ENCODE assay signal across 14 cellular contexts in genomic region chr19:47310819-47311218, GRCh38. TPM values are rescaled to one million over a fixed set of nuclear protein-coding genes. Genes with fewer than 3 reads are reported as not detected.
DNase-seq lines count a peak whose midpoint lies in the region; ATAC-seq and TF ChIP-seq lines count a peak whose summit lies in the region.
"Had no signal": no experiment of that assay in that cellular context is flagged by ENCODE, and none has a peak within 500 bp of the region (broad histone marks: within the 10 kb centered on the region; RNA-seq: fewer than 3 reads in every experiment).

No MANE protein-coding gene starts in this region.

- TF ChIP-seq EP300 in Ishikawa (IDR thresholded peaks at IDR 0.05; ENCODE audit: borderline replicate concordance) = no peak

- H3K4me3 ChIP-seq in A673 (ENCODE audit: low read depth, low read length, poor library complexity, severe bottlenecking) (no peak overlapping the region), heart right ventricle (peak overlapping the region in 7 of 10 donors; percentile 3 to 60 (median 24))
- H3K4me3 ChIP-seq: BLaER1 had no signal

- TF ChIP-seq CTCF in A673 (conservative IDR thresholded peaks at IDR 0.05; ENCODE audit: low read depth, low read length) (no peak), heart right ventricle (IDR thresholded peaks at IDR 0.05) (no peak), progenitor cell of endocrine pancreas (IDR thresholded peaks at IDR 0.05; ENCODE audit: unreplicated experiment) (no peak)

- DNase-seq in A673 (ENCODE audit: low spot score) (peak; percentile 45), RPMI7951 (ENCODE audit: low read depth) (peak; percentile 35), heart right ventricle (peak; percentile 29 to 42), GM19238 (ENCODE audit: insufficient read length, low spot score) (no peak), progenitor cell of endocrine pancreas (ENCODE audit: low spot score, unreplicated experiment) (no peak), SW 1271 (lab: John Stamatoyannopoulos, UW) (no peak), mucosa of gallbladder (ENCODE audit: low spot score) (no peak)
- DNase-seq: HFFc6; stimulated activated naive B cell treated with anti-CD40 and anti-IgM and Interleukin-4, amounts not matched to agents 10 μg/mL and 1 μg/mL and 100 μg/mL, for 72 hours had no signal

- no peak overlapping the region for H3K4me3 Mint-ChIP-seq in progenitor cell of endocrine pancreas (ENCODE audit: low read depth)
- H3K4me3 Mint-ChIP-seq: HFFc6; stimulated activated naive B cell treated with anti-CD40 and anti-IgM and Interleukin-4, amounts not matched to agents 10 μg/mL and 1 μg/mL and 100 μg/mL, for 72 hours; T-helper 1 cell treated with Interleukin-12 subunit alpha and Interleukin-12 subunit beta and Interleukin-4 antibody, amounts not matched to agents 30 μg/mL and 1 μg/mL, for 36 hours had no signal

- H3K4me1 ChIP-seq in A673 (ENCODE audit: insufficient read depth, low read length, poor library complexity, severe bottlenecking) (no peaks in the 10 kb centered on the region), heart right ventricle (peaks cover 0 to 46% (median 0%) of the 10 kb centered on the region in 9 donors)

- ATAC-seq in heart right ventricle = peak in 4 of 8 donors; percentile 27 to 45 (median 34)
- ATAC-seq: stimulated activated naive B cell treated with anti-CD40 and anti-IgM and Interleukin-4, amounts not matched to agents 10 μg/mL and 1 μg/mL and 100 μg/mL, for 72 hours had no signal

- H3K27me3 ChIP-seq in A673 (replicated peaks; ENCODE audit: insufficient read depth, low read depth, low read length, poor library complexity) (no peaks in the 10 kb centered on the region), heart right ventricle (peaks cover 0 to 9% (median 6%) of the 10 kb centered on the region in 7 donors)

- no peaks in the 10 kb centered on the region for H3K4me1 Mint-ChIP-seq in progenitor cell of endocrine pancreas (ENCODE audit: low read depth)

- no TSS peak for BruUV-seq in A673 (replicated peaks; lab: Mats Ljungman, UMichigan)

- no peaks in the 10 kb centered on the region for H3K36me3 Mint-ChIP-seq in progenitor cell of endocrine pancreas (ENCODE audit: insufficient read depth)
- H3K36me3 Mint-ChIP-seq: stimulated activated naive B cell treated with anti-CD40 and anti-IgM and Interleukin-4, amounts not matched to agents 10 μg/mL and 1 μg/mL and 100 μg/mL, for 72 hours had no signal

- no peaks in the 10 kb centered on the region for H3K9me3 Mint-ChIP-seq in progenitor cell of endocrine pancreas (ENCODE audit: low read depth)
- H3K9me3 Mint-ChIP-seq: activated T-helper 2 cell treated with anti-CD3 and anti-CD28 coated beads, Interferon-gamma antibody, Interleukin-2, Interleukin-4, amounts not matched to agents 10 μg/mL and 5 μg/mL and 100 μg/mL, durations not matched to agents 14 hours and 24 hours and 36 hours; HFFc6; stimulated activated naive B cell treated with anti-CD40 and anti-IgM and Interleukin-4, amounts not matched to agents 10 μg/mL and 1 μg/mL and 100 μg/mL, for 72 hours; T-helper 1 cell treated with Interleukin-12 subunit alpha and Interleukin-12 subunit beta and Interleukin-4 antibody, amounts not matched to agents 30 μg/mL and 1 μg/mL, for 36 hours had no signal

- H3K27ac ChIP-seq in A673 (ENCODE audit: low read depth, low read length, poor library complexity, severe bottlenecking) (no peak overlapping the region), heart right ventricle (peak overlapping the region in 5 of 10 donors; percentile 39 to 95 (median 53))
- H3K27ac ChIP-seq: BLaER1 had no signal

- H3K27ac Mint-ChIP-seq in progenitor cell of endocrine pancreas = no peak overlapping the region
- H3K27ac Mint-ChIP-seq: activated T-helper 2 cell treated with anti-CD3 and anti-CD28 coated beads, Interferon-gamma antibody, Interleukin-2, Interleukin-4, amounts not matched to agents 10 μg/mL and 5 μg/mL and 100 μg/mL, durations not matched to agents 14 hours and 24 hours and 36 hours; HFFc6; stimulated activated naive B cell treated with anti-CD40 and anti-IgM and Interleukin-4, amounts not matched to agents 10 μg/mL and 1 μg/mL and 100 μg/mL, for 72 hours; T-helper 1 cell treated with Interleukin-12 subunit alpha and Interleukin-12 subunit beta and Interleukin-4 antibody, amounts not matched to agents 30 μg/mL and 1 μg/mL, for 36 hours had no signal

- no peak for TF ChIP-seq RAD21 in Ishikawa (IDR thresholded peaks at IDR 0.05; ENCODE audit: low read depth)

- WGBS in heart right ventricle, 2 donors = 11 to 21% methylated on average over 5 of the region's 5 CpGs

- CTCF ChIA-PET in A673 (lab: Charles Lee) = no interaction called here

- no peaks in the 10 kb centered on the region for H3K36me3 ChIP-seq in A673 (ENCODE audit: insufficient read depth, low read length, poor library complexity, severe bottlenecking)
- peaks cover 0 to 10% (median 0%) of the 10 kb centered on the region in 9 donors for H3K36me3 ChIP-seq in heart right ventricle
- H3K36me3 ChIP-seq: BLaER1 had no signal

- peaks cover 22% of the 10 kb centered on the region for H3K27me3 Mint-ChIP-seq in progenitor cell of endocrine pancreas

- H3K9me3 ChIP-seq in A673 (ENCODE audit: low read depth, low read length, poor library complexity, severe bottlenecking) = no peaks in the 10 kb centered on the region
- H3K9me3 ChIP-seq in heart right ventricle = no peaks in the 10 kb centered on the region
- H3K9me3 ChIP-seq: BLaER1 had no signal

- intact Hi-C loops in A673 (cut with micrococcal nuclease; ENCODE audit: unreplicated experiment) (no loop called here), heart right ventricle (cut with DNase I) (no loop called here)

- POLR2A ChIA-PET in A673 (lab: Charles Lee; ENCODE audit: low non-redundant PET) = no interaction called here

TF ChIP-seq in Ishikawa, 13 proteins besides CTCF, POLR2A, EP300 and RAD21:
- TF ChIP-seq CREB1 (IDR thresholded peaks at IDR 0.05; ENCODE audit: low read depth) (no peak), NFIC (IDR thresholded peaks at IDR 0.05) (0 out of 2 replicates have a peak, but pooled peaks have one; percentile 35)

RNA-seq across cellular contexts. Expression of gene C5AR1, which starts 1.2 kb away (rescaled TPM):
- total RNA-seq in A673 (2021) (0.92 and 1.2 TPM in 2 replicates), heart right ventricle (10 to 100 TPM in 3 of 10 donors, 1 to 10 TPM in 7; 4.5 to 18.6 (median 6.9) TPM), progenitor cell of endocrine pancreas (2.4 and 2.9 TPM in 2 replicates), mucosa of gallbladder (18.7 TPM)
- not detected in 2 replicates for total RNA-seq in RPMI7951 (2014; rRNA removed; shearing (Covaris generic))
- polyA plus RNA-seq in heart right ventricle = 1 to 10 TPM; 1.7 to 5.4 TPM

RNA-seq across cellular contexts. Expression of gene C5AR2, which starts 21.2 kb away (rescaled TPM):
- total RNA-seq in A673 (2021) = 0.04 TPM in 1 of 2 replicates, not detected in the other
- under 0.01 and 0.12 TPM in 2 replicates for total RNA-seq in RPMI7951 (2014; rRNA removed; shearing (Covaris generic))
- 1 to 10 TPM in 3 of 10 donors, under 1 TPM in 7; 0.28 to 2.3 (median 0.59) TPM for total RNA-seq in heart right ventricle
- polyA plus RNA-seq in heart right ventricle = under 1 TPM; 0.22 to 0.51 TPM
- total RNA-seq in progenitor cell of endocrine pancreas = not detected in 2 replicates
- total RNA-seq in mucosa of gallbladder = 1.6 TPM
- total RNA-seq: activated T-helper 2 cell treated with anti-CD3 and anti-CD28 coated beads, Interferon-gamma antibody, Interleukin-2, Interleukin-4, amounts not matched to agents 10 μg/mL and 5 μg/mL and 100 μg/mL, durations not matched to agents 14 hours and 24 hours and 36 hours had no signal
- polyA plus RNA-seq: keratinocyte had no signal

RNA-seq across cellular contexts. Expression of gene INAFM1, which starts 36.1 kb away (rescaled TPM):
- total RNA-seq in A673 (2021) (13.8 and 15.9 TPM in 2 replicates), heart right ventricle (10 to 100 TPM in 8 of 10 donors, 1 to 10 TPM in 2; 9.2 to 14.2 (median 11.6) TPM), progenitor cell of endocrine pancreas (9.1 and 11.8 TPM in 2 replicates), mucosa of gallbladder (33.5 TPM)
- total RNA-seq in RPMI7951 (2014; rRNA removed; shearing (Covaris generic)) = 1.8 and 1.9 TPM in 2 replicates
- polyA plus RNA-seq in heart right ventricle = 10 to 100 TPM; 13.7 to 16.4 TPM

RNA-seq across cellular contexts. Expression of gene DHX34, which starts 38.3 kb away (rescaled TPM):
- 24.5 and 29.6 TPM in 2 replicates for total RNA-seq in A673 (2021)
- total RNA-seq in RPMI7951 (2014; rRNA removed; shearing (Covaris generic)) = 8.3 and 8.7 TPM in 2 replicates
- 1 to 10 TPM; 4.4 to 8.8 (median 5.5) TPM for total RNA-seq in heart right ventricle
- 10 to 100 TPM in 1 of 2 donors, 1 to 10 TPM in 1; 9.7 to 11.7 TPM for polyA plus RNA-seq in heart right ventricle
- total RNA-seq in progenitor cell of endocrine pancreas = 37.7 and 42.1 TPM in 2 replicates
- total RNA-seq in mucosa of gallbladder = 19.1 TPM

RNA-seq across cellular contexts. Expression of gene CCDC9, which starts 54.5 kb away (rescaled TPM):
- total RNA-seq in A673 (2021) (36.4 and 39.7 TPM in 2 replicates), heart right ventricle (10 to 100 TPM; 14.2 to 28.7 (median 17.4) TPM), progenitor cell of endocrine pancreas (34.4 and 36.1 TPM in 2 replicates), mucosa of gallbladder (32.5 TPM)
- 3.2 and 6.5 TPM in 2 replicates for total RNA-seq in RPMI7951 (2014; rRNA removed; shearing (Covaris generic))
- polyA plus RNA-seq in heart right ventricle = 10 to 100 TPM; 15.8 to 31.1 TPM

Comparison
In these comparisons a context has a peak if more than half of its experiments do, and no peak if none do; other contexts are left out.
1. DNase-seq: peak in A673 (single experiment), RPMI7951 (single experiment) and heart right ventricle (2 of 2); none in GM19238 (single experiment), progenitor cell of endocrine pancreas (single experiment), SW 1271 (0 of 2) and mucosa of gallbladder (single experiment).